Comparison of ENCODE assay signal across 1 cellular context in the genomic region with DNA sequence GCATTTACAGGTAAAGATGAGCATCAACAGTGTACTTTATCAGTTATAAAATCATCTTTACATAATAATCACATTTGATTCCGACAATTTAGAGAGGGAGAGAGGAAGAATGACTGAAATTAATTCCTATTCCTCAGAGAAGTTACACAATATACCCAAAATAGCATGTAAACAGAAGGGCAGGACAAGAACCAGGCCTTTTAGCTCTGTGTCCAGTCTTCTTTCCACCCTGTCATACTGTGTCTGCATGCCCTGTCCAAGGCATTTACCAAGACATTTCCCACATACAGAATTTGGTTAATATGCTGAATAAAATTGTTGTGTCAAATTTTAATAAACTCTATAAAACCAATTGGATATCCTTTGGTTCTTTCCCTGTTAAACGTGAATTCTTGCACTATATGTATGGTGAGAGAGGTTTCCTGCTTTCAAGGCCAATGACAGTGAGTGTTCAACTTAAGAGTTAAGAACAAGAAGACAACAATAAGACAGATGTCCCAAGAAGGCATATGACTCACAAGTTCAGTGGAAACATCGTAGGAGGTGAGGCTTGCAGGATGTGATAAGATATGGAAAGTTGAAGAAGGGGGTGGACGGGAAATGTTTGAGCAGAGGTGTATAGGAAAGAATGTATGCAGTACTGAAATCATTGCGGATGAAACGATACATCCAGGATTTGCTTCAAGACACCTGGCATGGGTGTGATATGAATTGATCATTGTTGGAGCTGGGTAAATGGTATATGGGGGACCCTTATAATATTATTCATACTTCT.
TF ChIP-seq lines count a peak whose summit lies in the region.

No MANE protein-coding gene starts in this region.

TF ChIP-seq in K562, 482 proteins besides CTCF, POLR2A, EP300 and RAD21 (continued from another document and continues in another):
- TF ChIP-seq NR2C1 (IDR thresholded peaks at IDR 0.05) (peak; percentile 59; the same call in 1 of the 2 replicates), NR2C1 (tag; IDR thresholded peaks at IDR 0.05) (peak; percentile 62; the same call in 1 of the 2 replicates), SMARCC2 (IDR thresholded peaks at IDR 0.05; ENCODE audit: low read depth) (peak; percentile 100), ZNF583 (CRISPR knock-in tag; IDR thresholded peaks at IDR 0.05) (0 out of 2 replicates have a peak, but pooled peaks have one; percentile 62), MYC (IDR thresholded peaks at IDR 0.05; ENCODE audit: low read depth, low read length) (peak; percentile 43; the same call in 1 of the 2 replicates), MYC (CRISPR knock-in tag; IDR thresholded peaks at IDR 0.05; ENCODE audit: borderline replicate concordance, low read depth) (no peak), L3MBTL2 (IDR thresholded peaks at IDR 0.05) (peak; percentile 71), NCOR1 (IDR thresholded peaks at IDR 0.05) (peak; percentile 98), KLF6 (CRISPR knock-in tag; IDR thresholded peaks at IDR 0.05; ENCODE audit: borderline replicate concordance) (peak; percentile 86), ZNF384 (IDR thresholded peaks at IDR 0.05; ENCODE audit: low read depth, low read length) (peak; percentile 66), NRF1 (conservative IDR thresholded peaks at IDR 0.05 in 1 of 2, IDR thresholded peaks at IDR 0.05 in 1 of 2) (0 out of 4 replicates have a peak, but pooled peaks of 1 of the 2 experiments have one; percentile 18), MTA1 (IDR thresholded peaks at IDR 0.05; ENCODE audit: borderline replicate concordance) (peak; percentile 93), BRD9 (IDR thresholded peaks at IDR 0.05; ENCODE audit: low read depth, partially characterized antibody) (peak; percentile 99), ZBTB17 (CRISPR knock-in tag; IDR thresholded peaks at IDR 0.05) (0 out of 2 replicates have a peak, but pooled peaks have one; percentile 57), RUNX1 (IDR thresholded peaks at IDR 0.05; ENCODE audit: low read depth) (no peak; the same call in 1 of the 2 replicates), FOXK1 (CRISPR knock-in tag; IDR thresholded peaks at IDR 0.05; ENCODE audit: borderline replicate concordance) (no peak), PRPF4 (IDR thresholded peaks at IDR 0.05; ENCODE audit: insufficient read depth, low read depth, low read length, poor library complexity, severe bottlenecking) (no peak), ZNF146 (CRISPR knock-in tag; IDR thresholded peaks at IDR 0.05; ENCODE audit: unreplicated experiment) (no peak), ZNF76 (CRISPR knock-in tag; IDR thresholded peaks at IDR 0.05; ENCODE audit: borderline replicate concordance) (peak; percentile 35; the same call in 1 of the 2 replicates), ZKSCAN8 (CRISPR knock-in tag; IDR thresholded peaks at IDR 0.05) (peak; percentile 79), ZNF197 (CRISPR knock-in tag; IDR thresholded peaks at IDR 0.05; ENCODE audit: low read depth) (0 out of 2 replicates have a peak, but pooled peaks have one; percentile 38), HOXB6 (CRISPR knock-in tag; IDR thresholded peaks at IDR 0.05; ENCODE audit: borderline replicate concordance) (no peak), PHB (CRISPR knock-in tag; IDR thresholded peaks at IDR 0.05) (no peak), ZC3H8 (IDR thresholded peaks at IDR 0.05) (peak; percentile 92; the same call in 1 of the 2 replicates), STAT5A (IDR thresholded peaks at IDR 0.05; ENCODE audit: borderline replicate concordance, low read length) (peak; percentile 99), ASH1L (IDR thresholded peaks at IDR 0.05; ENCODE audit: borderline replicate concordance, low read depth, partially characterized antibody) (peak; percentile 19), NR2C2 (CRISPR knock-in tag; IDR thresholded peaks at IDR 0.05) (no peak), NR2C2 (tag; IDR thresholded peaks at IDR 0.05) (peak; percentile 78)
- TF ChIP-seq, protein P1, sequence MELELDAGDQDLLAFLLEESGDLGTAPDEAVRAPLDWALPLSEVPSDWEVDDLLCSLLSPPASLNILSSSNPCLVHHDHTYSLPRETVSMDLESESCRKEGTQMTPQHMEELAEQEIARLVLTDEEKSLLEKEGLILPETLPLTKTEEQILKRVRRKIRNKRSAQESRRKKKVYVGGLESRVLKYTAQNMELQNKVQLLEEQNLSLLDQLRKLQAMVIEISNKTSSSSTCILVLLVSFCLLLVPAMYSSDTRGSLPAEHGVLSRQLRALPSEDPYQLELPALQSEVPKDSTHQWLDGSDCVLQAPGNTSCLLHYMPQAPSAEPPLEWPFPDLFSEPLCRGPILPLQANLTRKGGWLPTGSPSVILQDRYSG (tag; conservative IDR thresholded peaks at IDR 0.05; ENCODE audit: low read depth) = no peak
- TF ChIP-seq, protein P2, sequence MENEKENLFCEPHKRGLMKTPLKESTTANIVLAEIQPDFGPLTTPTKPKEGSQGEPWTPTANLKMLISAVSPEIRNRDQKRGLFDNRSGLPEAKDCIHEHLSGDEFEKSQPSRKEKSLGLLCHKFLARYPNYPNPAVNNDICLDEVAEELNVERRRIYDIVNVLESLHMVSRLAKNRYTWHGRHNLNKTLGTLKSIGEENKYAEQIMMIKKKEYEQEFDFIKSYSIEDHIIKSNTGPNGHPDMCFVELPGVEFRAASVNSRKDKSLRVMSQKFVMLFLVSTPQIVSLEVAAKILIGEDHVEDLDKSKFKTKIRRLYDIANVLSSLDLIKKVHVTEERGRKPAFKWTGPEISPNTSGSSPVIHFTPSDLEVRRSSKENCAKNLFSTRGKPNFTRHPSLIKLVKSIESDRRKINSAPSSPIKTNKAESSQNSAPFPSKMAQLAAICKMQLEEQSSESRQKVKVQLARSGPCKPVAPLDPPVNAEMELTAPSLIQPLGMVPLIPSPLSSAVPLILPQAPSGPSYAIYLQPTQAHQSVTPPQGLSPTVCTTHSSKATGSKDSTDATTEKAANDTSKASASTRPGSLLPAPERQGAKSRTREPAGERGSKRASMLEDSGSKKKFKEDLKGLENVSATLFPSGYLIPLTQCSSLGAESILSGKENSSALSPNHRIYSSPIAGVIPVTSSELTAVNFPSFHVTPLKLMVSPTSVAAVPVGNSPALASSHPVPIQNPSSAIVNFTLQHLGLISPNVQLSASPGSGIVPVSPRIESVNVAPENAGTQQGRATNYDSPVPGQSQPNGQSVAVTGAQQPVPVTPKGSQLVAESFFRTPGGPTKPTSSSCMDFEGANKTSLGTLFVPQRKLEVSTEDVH (IDR thresholded peaks at IDR 0.05; ENCODE audit: low read depth, partially characterized antibody) = peak; percentile 74
- TF ChIP-seq, protein P3, sequence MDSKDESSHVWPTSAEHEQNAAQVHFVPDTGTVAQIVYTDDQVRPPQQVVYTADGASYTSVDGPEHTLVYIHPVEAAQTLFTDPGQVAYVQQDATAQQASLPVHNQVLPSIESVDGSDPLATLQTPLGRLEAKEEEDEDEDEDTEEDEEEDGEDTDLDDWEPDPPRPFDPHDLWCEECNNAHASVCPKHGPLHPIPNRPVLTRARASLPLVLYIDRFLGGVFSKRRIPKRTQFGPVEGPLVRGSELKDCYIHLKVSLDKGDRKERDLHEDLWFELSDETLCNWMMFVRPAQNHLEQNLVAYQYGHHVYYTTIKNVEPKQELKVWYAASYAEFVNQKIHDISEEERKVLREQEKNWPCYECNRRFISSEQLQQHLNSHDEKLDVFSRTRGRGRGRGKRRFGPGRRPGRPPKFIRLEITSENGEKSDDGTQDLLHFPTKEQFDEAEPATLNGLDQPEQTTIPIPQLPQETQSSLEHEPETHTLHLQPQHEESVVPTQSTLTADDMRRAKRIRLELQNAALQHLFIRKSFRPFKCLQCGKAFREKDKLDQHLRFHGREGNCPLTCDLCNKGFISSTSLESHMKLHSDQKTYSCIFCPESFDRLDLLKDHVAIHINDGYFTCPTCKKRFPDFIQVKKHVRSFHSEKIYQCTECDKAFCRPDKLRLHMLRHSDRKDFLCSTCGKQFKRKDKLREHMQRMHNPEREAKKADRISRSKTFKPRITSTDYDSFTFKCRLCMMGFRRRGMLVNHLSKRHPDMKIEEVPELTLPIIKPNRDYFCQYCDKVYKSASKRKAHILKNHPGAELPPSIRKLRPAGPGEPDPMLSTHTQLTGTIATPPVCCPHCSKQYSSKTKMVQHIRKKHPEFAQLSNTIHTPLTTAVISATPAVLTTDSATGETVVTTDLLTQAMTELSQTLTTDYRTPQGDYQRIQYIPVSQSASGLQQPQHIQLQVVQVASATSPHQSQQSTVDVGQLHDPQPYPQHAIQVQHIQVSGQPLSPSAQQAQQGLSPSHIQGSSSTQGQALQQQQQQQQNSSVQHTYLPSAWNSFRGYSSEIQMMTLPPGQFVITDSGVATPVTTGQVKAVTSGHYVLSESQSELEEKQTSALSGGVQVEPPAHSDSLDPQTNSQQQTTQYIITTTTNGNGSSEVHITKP (IDR thresholded peaks at IDR 0.05; ENCODE audit: partially characterized antibody) = peak; percentile 50
- TF ChIP-seq, protein P4, sequence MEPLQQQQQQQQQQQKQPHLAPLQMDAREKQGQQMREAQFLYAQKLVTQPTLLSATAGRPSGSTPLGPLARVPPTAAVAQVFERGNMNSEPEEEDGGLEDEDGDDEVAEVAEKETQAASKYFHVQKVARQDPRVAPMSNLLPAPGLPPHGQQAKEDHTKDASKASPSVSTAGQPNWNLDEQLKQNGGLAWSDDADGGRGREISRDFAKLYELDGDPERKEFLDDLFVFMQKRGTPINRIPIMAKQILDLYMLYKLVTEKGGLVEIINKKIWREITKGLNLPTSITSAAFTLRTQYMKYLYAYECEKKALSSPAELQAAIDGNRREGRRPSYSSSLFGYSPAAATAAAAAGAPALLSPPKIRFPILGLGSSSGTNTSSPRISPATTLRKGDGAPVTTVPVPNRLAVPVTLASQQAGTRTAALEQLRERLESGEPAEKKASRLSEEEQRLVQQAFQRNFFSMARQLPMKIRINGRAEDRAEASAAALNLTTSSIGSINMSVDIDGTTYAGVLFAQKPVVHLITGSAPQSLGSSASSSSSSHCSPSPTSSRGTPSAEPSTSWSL (CRISPR knock-in tag; IDR thresholded peaks at IDR 0.05; ENCODE audit: borderline replicate concordance) = no peak
- TF ChIP-seq, protein P5, sequence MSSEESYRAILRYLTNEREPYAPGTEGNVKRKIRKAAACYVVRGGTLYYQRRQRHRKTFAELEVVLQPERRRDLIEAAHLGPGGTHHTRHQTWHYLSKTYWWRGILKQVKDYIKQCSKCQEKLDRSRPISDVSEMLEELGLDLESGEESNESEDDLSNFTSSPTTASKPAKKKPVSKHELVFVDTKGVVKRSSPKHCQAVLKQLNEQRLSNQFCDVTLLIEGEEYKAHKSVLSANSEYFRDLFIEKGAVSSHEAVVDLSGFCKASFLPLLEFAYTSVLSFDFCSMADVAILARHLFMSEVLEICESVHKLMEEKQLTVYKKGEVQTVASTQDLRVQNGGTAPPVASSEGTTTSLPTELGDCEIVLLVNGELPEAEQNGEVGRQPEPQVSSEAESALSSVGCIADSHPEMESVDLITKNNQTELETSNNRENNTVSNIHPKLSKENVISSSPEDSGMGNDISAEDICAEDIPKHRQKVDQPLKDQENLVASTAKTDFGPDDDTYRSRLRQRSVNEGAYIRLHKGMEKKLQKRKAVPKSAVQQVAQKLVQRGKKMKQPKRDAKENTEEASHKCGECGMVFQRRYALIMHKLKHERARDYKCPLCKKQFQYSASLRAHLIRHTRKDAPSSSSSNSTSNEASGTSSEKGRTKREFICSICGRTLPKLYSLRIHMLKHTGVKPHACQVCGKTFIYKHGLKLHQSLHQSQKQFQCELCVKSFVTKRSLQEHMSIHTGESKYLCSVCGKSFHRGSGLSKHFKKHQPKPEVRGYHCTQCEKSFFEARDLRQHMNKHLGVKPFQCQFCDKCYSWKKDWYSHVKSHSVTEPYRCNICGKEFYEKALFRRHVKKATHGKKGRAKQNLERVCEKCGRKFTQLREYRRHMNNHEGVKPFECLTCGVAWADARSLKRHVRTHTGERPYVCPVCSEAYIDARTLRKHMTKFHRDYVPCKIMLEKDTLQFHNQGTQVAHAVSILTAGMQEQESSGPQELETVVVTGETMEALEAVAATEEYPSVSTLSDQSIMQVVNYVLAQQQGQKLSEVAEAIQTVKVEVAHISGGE (CRISPR knock-in tag; IDR thresholded peaks at IDR 0.05) = peak in 1 of 3 experiments; percentile 63; a peak in 1 of 6 replicates
- TF ChIP-seq, protein P6, sequence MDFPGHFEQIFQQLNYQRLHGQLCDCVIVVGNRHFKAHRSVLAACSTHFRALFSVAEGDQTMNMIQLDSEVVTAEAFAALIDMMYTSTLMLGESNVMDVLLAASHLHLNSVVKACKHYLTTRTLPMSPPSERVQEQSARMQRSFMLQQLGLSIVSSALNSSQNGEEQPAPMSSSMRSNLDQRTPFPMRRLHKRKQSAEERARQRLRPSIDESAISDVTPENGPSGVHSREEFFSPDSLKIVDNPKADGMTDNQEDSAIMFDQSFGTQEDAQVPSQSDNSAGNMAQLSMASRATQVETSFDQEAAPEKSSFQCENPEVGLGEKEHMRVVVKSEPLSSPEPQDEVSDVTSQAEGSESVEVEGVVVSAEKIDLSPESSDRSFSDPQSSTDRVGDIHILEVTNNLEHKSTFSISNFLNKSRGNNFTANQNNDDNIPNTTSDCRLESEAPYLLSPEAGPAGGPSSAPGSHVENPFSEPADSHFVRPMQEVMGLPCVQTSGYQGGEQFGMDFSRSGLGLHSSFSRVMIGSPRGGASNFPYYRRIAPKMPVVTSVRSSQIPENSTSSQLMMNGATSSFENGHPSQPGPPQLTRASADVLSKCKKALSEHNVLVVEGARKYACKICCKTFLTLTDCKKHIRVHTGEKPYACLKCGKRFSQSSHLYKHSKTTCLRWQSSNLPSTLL (IDR thresholded peaks at IDR 0.05) = peak; percentile 58; the same call in 1 of the 2 replicates
- TF ChIP-seq, protein P7, sequence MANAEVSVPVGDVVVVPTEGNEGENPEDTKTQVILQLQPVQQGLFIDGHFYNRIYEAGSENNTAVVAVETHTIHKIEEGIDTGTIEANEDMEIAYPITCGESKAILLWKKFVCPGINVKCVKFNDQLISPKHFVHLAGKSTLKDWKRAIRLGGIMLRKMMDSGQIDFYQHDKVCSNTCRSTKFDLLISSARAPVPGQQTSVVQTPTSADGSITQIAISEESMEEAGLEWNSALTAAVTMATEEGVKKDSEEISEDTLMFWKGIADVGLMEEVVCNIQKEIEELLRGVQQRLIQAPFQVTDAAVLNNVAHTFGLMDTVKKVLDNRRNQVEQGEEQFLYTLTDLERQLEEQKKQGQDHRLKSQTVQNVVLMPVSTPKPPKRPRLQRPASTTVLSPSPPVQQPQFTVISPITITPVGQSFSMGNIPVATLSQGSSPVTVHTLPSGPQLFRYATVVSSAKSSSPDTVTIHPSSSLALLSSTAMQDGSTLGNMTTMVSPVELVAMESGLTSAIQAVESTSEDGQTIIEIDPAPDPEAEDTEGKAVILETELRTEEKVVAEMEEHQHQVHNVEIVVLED (CRISPR knock-in tag; IDR thresholded peaks at IDR 0.05) = peak; percentile 55; the same call in 1 of the 2 replicates
- TF ChIP-seq, protein P8, sequence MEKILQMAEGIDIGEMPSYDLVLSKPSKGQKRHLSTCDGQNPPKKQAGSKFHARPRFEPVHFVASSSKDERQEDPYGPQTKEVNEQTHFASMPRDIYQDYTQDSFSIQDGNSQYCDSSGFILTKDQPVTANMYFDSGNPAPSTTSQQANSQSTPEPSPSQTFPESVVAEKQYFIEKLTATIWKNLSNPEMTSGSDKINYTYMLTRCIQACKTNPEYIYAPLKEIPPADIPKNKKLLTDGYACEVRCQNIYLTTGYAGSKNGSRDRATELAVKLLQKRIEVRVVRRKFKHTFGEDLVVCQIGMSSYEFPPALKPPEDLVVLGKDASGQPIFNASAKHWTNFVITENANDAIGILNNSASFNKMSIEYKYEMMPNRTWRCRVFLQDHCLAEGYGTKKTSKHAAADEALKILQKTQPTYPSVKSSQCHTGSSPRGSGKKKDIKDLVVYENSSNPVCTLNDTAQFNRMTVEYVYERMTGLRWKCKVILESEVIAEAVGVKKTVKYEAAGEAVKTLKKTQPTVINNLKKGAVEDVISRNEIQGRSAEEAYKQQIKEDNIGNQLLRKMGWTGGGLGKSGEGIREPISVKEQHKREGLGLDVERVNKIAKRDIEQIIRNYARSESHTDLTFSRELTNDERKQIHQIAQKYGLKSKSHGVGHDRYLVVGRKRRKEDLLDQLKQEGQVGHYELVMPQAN (IDR thresholded peaks at IDR 0.05; ENCODE audit: borderline replicate concordance) = peak; percentile 65; the same call in 1 of the 2 replicates
